Comparison of ENCODE assay signal across 1 cellular context in genomic region chr11:62708423-62709261, GRCh38.
TF ChIP-seq lines count a peak whose summit lies in the region.

No MANE protein-coding gene starts in this region.

TF ChIP-seq in GM23338, 12 proteins besides CTCF, POLR2A, EP300 and RAD21 (continued from another document):
- TF ChIP-seq ZNF462 (CRISPR knock-in tag; IDR thresholded peaks at IDR 0.05) (no peak), POLR2AphosphoS5 (IDR thresholded peaks at IDR 0.05; ENCODE audit: low read depth) (no peak), NANOG (IDR thresholded peaks at IDR 0.05; ENCODE audit: borderline replicate concordance) (no peak), EZH2phosphoT487 (IDR thresholded peaks at IDR 0.05; ENCODE audit: unreplicated experiment) (no peak)
